Comparison of ENCODE assay signal across 1 cellular context in the genomic region with DNA sequence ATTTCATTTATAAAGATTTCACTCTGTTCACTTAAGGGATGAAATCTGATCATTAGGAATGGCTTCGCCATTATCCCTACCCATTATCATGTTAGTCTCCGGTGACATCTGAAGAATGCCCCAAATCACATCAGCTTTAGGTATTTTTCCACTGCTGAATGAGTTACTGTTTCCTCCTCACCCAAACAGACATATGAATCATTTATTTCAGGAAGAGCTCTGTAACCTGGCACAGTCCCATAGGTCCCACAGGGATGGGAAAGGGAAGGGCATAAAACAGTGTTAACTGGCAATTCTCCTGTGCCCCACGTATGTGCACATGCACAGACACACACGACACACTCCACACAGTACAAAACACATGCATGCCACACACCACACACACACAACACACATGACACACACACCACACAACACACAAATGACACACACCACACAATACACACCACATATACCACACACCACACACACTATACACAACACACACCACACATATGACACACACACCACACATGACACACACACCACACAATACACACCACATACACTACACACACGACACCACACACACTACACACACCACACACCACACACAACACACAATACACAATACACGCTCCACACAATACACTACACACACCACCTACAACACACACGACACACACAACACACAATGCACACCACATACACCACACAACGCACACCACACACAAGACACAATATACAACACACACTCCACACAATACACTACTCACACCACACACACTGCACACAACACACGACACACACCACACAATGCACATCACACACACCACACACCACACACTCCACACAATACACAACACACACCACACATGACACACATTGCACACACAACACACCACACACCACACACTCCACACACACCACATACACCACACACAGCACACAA.
TF ChIP-seq lines count a peak whose summit lies in the region.

No MANE protein-coding gene starts in this region.

TF ChIP-seq in IMR-90, 13 proteins besides CTCF, POLR2A, EP300 and RAD21:
- no peak for TF ChIP-seq MAFK (IDR thresholded peaks at IDR 0.05; ENCODE audit: low read depth, low read length)
- no peak for TF ChIP-seq FOS (IDR thresholded peaks at IDR 0.05; ENCODE audit: low read depth, low read length)
